Comparison of ENCODE assay signal across 8 cellular contexts in the genomic region with DNA sequence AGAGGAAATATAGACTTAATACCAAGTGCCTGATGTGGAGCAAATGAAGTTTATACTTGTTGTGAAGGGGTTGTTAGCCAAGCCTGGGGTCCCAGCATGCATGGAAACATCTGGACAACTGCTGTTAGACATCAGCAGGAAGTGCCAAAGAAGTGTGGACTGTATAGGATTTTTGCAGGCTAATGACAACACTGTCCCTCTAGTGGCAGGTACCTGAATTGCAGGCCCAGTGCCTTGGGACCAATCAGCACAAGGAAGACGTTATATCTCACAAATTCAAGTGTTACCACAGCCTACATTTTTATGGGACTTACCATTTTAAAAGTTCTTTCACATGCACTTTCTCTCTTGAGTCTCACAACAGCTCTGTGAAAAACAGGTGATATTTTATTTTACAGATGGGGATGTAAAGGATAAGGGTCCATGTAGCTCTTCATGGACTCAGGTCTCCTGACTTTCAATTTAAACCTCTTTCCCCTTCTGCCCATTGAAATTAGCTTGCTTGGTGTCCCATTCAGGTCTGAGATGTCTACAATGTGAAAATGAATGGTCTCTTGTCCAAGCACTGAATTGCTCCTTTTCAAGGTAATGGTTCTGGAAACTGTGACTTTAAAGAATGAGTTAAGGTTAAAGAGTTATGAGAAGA.
DNase-seq lines count a peak whose midpoint lies in the region; ATAC-seq and TF ChIP-seq lines count a peak whose summit lies in the region.

No MANE protein-coding gene starts in this region.

- H3K9me3 Mint-ChIP-seq in activated B cell treated with CpG ODN at 0.5 μM for 24 hours (peaks cover 6% of the 10 kb centered on the region), memory B cell (peaks cover 3% of the 10 kb centered on the region)
- peaks cover 0 to 6% of the 10 kb centered on the region in 2 donors for H3K9me3 Mint-ChIP-seq in stimulated activated naive B cell treated with anti-CD40 and anti-IgM and Interleukin-4, amounts not matched to agents 10 μg/mL and 1 μg/mL and 100 μg/mL, for 72 hours

- no peak overlapping the region for H3K27ac Mint-ChIP-seq in activated B cell treated with CpG ODN at 0.5 μM for 24 hours
- H3K27ac Mint-ChIP-seq in memory B cell: no peak overlapping the region
- no peak overlapping the region for H3K27ac Mint-ChIP-seq in stimulated activated naive B cell treated with anti-CD40 and anti-IgM and Interleukin-4, amounts not matched to agents 10 μg/mL and 1 μg/mL and 100 μg/mL, for 72 hours

- peak; percentile 52 for ATAC-seq in activated B cell treated with CpG ODN at 0.5 μM for 24 hours (ENCODE audit: low read depth)
- ATAC-seq in memory B cell (ENCODE audit: low read depth): peak; percentile 38
- ATAC-seq in stimulated activated naive B cell treated with anti-CD40 and anti-IgM and Interleukin-4, amounts not matched to agents 10 μg/mL and 1 μg/mL and 100 μg/mL, for 72 hours (replicated peaks): peak; percentile 65 to 74

- peaks cover 30% of the 10 kb centered on the region for H3K27me3 Mint-ChIP-seq in activated B cell treated with CpG ODN at 0.5 μM for 24 hours
- peaks cover 9% of the 10 kb centered on the region for H3K27me3 Mint-ChIP-seq in memory B cell
- H3K27me3 Mint-ChIP-seq in stimulated activated naive B cell treated with anti-CD40 and anti-IgM and Interleukin-4, amounts not matched to agents 10 μg/mL and 1 μg/mL and 100 μg/mL, for 72 hours: peaks cover 25 to 34% of the 10 kb centered on the region in 2 donors

- CTCF ChIA-PET in activated B cell treated with CpG ODN at 0.5 μM for 24 hours (lab: Charles Lee): interaction anchor here (1.4 to 1.6 kb wide), 3 partner anchors 11 to 29 kb away, joined by 3 read pairs; no protein-coding TSS in a partner anchor

- DNase-seq in NCI-H1417 (lab: John Stamatoyannopoulos, UW) (peak in 2 of 3 experiments; percentile 1 to 77), NCI-H1417 treated with DMSO at 0.1 percent for 48 hours (lab: John Stamatoyannopoulos, UW) (no peak), activated B cell treated with CpG ODN at 0.5 μM for 24 hours (peak; percentile 23), cerebellar cortex (ENCODE audit: low spot score) (peak; percentile 37), memory B cell (ENCODE audit: low spot score in 2 of 2) (peak; percentile 44 to 47), G401 (ENCODE audit: low spot score) (no peak)
- peak; percentile 28 for DNase-seq in stimulated activated naive B cell treated with anti-CD40 and anti-IgM and Interleukin-4, amounts not matched to agents 10 μg/mL and 1 μg/mL and 100 μg/mL, for 72 hours

- no peaks in the 10 kb centered on the region for H3K36me3 Mint-ChIP-seq in activated B cell treated with CpG ODN at 0.5 μM for 24 hours (ENCODE audit: low read depth)
- no peaks in the 10 kb centered on the region for H3K36me3 Mint-ChIP-seq in memory B cell
- H3K36me3 Mint-ChIP-seq in stimulated activated naive B cell treated with anti-CD40 and anti-IgM and Interleukin-4, amounts not matched to agents 10 μg/mL and 1 μg/mL and 100 μg/mL, for 72 hours: no peaks in the 10 kb centered on the region

- TF ChIP-seq CTCF in LNCAP (IDR thresholded peaks at IDR 0.05) (peak; percentile 98), activated B cell treated with CpG ODN at 0.5 μM for 24 hours (IDR thresholded peaks at IDR 0.05) (peak; percentile 24)

- in situ Hi-C loops in G401 (cut with HindIII; ENCODE audit: low sequenced_read_pairs): no loop called here

- H3K4me3 Mint-ChIP-seq in activated B cell treated with CpG ODN at 0.5 μM for 24 hours: no peak overlapping the region
- H3K4me3 Mint-ChIP-seq in memory B cell: no peak overlapping the region
- H3K4me3 Mint-ChIP-seq in stimulated activated naive B cell treated with anti-CD40 and anti-IgM and Interleukin-4, amounts not matched to agents 10 μg/mL and 1 μg/mL and 100 μg/mL, for 72 hours: no peak overlapping the region

- intact Hi-C loops in activated B cell treated with CpG ODN at 0.5 μM for 24 hours (cut with micrococcal nuclease): no loop called here

- no peaks in the 10 kb centered on the region for H3K4me1 Mint-ChIP-seq in activated B cell treated with CpG ODN at 0.5 μM for 24 hours
- no peaks in the 10 kb centered on the region for H3K4me1 Mint-ChIP-seq in memory B cell
- H3K4me1 Mint-ChIP-seq in stimulated activated naive B cell treated with anti-CD40 and anti-IgM and Interleukin-4, amounts not matched to agents 10 μg/mL and 1 μg/mL and 100 μg/mL, for 72 hours: no peaks in the 10 kb centered on the region

- POLR2A ChIA-PET in activated B cell treated with CpG ODN at 0.5 μM for 24 hours (lab: Charles Lee): no interaction called here

Comparison
In these comparisons a context has a peak if more than half of its experiments do, and no peak if none do; other contexts are left out.
1. DNase-seq: peak in NCI-H1417 (2 of 3), activated B cell treated with CpG ODN at 0.5 μM for 24 hours (single experiment), cerebellar cortex (single experiment), memory B cell (2 of 2) and stimulated activated naive B cell treated with anti-CD40 and anti-IgM and Interleukin-4, amounts not matched to agents 10 μg/mL and 1 μg/mL and 100 μg/mL, for 72 hours (single experiment); none in NCI-H1417 treated with DMSO at 0.1 percent for 48 hours (single experiment) and G401 (single experiment).
2. Peak in every context shown above with its lines, with median percentiles within 50 percentile points of each other: ATAC-seq.